8 cellular contexts compared by ENCODE assay signal in genomic region chr1:24413350-24414163, GRCh38. TPM values are rescaled to one million over a fixed set of nuclear protein-coding genes. Genes with fewer than 3 reads are reported as not detected.
A peak's percentile ranks its signal among the peaks of the same experiment; 100 is the strongest.
DNase-seq lines count a peak whose midpoint lies in the region; ATAC-seq and TF ChIP-seq lines count a peak whose summit lies in the region.

STPG1 (minus strand) TSS chr1:24413782; CDS start chr1:24401388, 12,394 bp downstream.

- no peaks in the 10 kb centered on the region for H3K79me2 ChIP-seq in neural cell (replicated peaks; ENCODE audit: insufficient read depth, low read length)

- H3K4me2 ChIP-seq in neural cell (ENCODE audit: low read length): no peak within 1 kb of the TSS

- no peak for ATAC-seq in GM21423 (IDR thresholded peaks at IDR 0.05; ENCODE audit: unreplicated experiment)

- no peak for TF ChIP-seq RAD21 in neural cell (conservative IDR thresholded peaks at IDR 0.05)

- peaks cover 71% of the 10 kb centered on the region for H3K4me1 ChIP-seq in SJSA1 (replicated peaks)
- H3K4me1 ChIP-seq in stomach: peaks cover 23 to 55% (median 42%) of the 10 kb centered on the region in 4 donors

- H2AFZ ChIP-seq in neural cell (ENCODE audit: low read depth, low read length): peak within 1 kb of the TSS; percentile 27

- TF ChIP-seq POLR2A in stomach (IDR thresholded peaks at IDR 0.05): no peak

- H3K27ac ChIP-seq in SJSA1 (peak within 1 kb of the TSS; percentile 96), neural cell (ENCODE audit: low read length) (no peak within 1 kb of the TSS), stomach (peak within 1 kb of the TSS; percentile 70 to 84 (median 78))

- H3K9me3 ChIP-seq in SJSA1 (replicated peaks) (no peaks in the 10 kb centered on the region), neural cell (ENCODE audit: low read length) (no peaks in the 10 kb centered on the region), stomach (no peaks in the 10 kb centered on the region)

- DNase-seq in GM06990 (ENCODE audit: extremely low read depth, insufficient read length): peak; percentile 75
- DNase-seq in LNCaP clone FGC (ENCODE audit: low read depth): peak; percentile 57
- peak; percentile 85 to 96 for DNase-seq in SJSA1 (ENCODE audit: low read depth in 1 of 2, low spot score in 2 of 2)
- DNase-seq in activated naive CD4-positive, alpha-beta T cell treated with Interleukin-2 at 50 U/mL for 16 hours: peak; percentile 78
- DNase-seq in foreskin melanocyte: peak; percentile 82
- peak; percentile 88 for DNase-seq in stomach

- TF ChIP-seq CTCF in GM06990 (IDR thresholded peaks at IDR 0.05; ENCODE audit: insufficient read depth, low read length, poor library complexity, severe bottlenecking): no peak
- 0 out of 2 replicates have a peak, but pooled peaks have one; percentile 1 for TF ChIP-seq CTCF in LNCaP clone FGC (IDR thresholded peaks at IDR 0.05; ENCODE audit: control insufficient read depth, extremely low read depth, insufficient read depth)
- no peak for TF ChIP-seq CTCF in neural cell (IDR thresholded peaks at IDR 0.05; ENCODE audit: poor library complexity, severe bottlenecking)
- TF ChIP-seq CTCF in stomach (IDR thresholded peaks at IDR 0.05): no peak

- H3K36me3 ChIP-seq in GM06990 (ENCODE audit: control insufficient read depth, insufficient read depth, low read length) (no peaks in the 10 kb centered on the region), SJSA1 (peaks cover 21% of the 10 kb centered on the region), neural cell (ENCODE audit: insufficient read depth, low read length) (no peaks in the 10 kb centered on the region), stomach (no peaks in the 10 kb centered on the region)

- H3K4me3 ChIP-seq in GM06990 (replicated peaks; ENCODE audit: low read depth, low read length) (peak within 1 kb of the TSS; percentile 64), LNCaP clone FGC (ENCODE audit: low read depth, low read length) (peak within 1 kb of the TSS; percentile 65), SJSA1 (peak within 1 kb of the TSS; percentile 73), neural cell (ENCODE audit: low read length) (peak within 1 kb of the TSS; percentile 65), stomach (peak within 1 kb of the TSS; percentile 60 to 88 (median 76))

- no peak within 1 kb of the TSS for H3K9ac ChIP-seq in neural cell (ENCODE audit: low read length)

- H3K9me2 ChIP-seq in neural cell (ENCODE audit: insufficient read depth, low read length): no peaks in the 10 kb centered on the region

- H4K20me1 ChIP-seq in neural cell (ENCODE audit: insufficient read depth): no peaks in the 10 kb centered on the region

- TF ChIP-seq EP300 in neural cell (conservative IDR thresholded peaks at IDR 0.05; ENCODE audit: poor library complexity, severe bottlenecking) (no peak), stomach (IDR thresholded peaks at IDR 0.05) (no peak)

- no peaks in the 10 kb centered on the region for H3F3A ChIP-seq in neural cell (ENCODE audit: insufficient read depth, low read length, poor library complexity, severe bottlenecking)

- intact Hi-C loops in stomach (cut with DNase I; ENCODE audit: low total_unique reads): no loop called here

- 3 to 7% (median 4%) methylated on average over 25 to 48 of the region's 48 CpGs for WGBS in stomach, 5 donors

- H3K27me3 ChIP-seq in GM06990 (replicated peaks; ENCODE audit: control insufficient read depth, insufficient read depth, low read length): no peaks in the 10 kb centered on the region
- H3K27me3 ChIP-seq in SJSA1 (replicated peaks): no peaks in the 10 kb centered on the region
- H3K27me3 ChIP-seq in neural cell (ENCODE audit: insufficient read depth, low read depth, low read length): peaks cover 7% of the 10 kb centered on the region
- H3K27me3 ChIP-seq in stomach: no peaks in the 10 kb centered on the region

TF ChIP-seq in neural cell, 6 proteins besides CTCF, POLR2A, EP300 and RAD21:
- TF ChIP-seq REST (IDR thresholded peaks at IDR 0.05; ENCODE audit: borderline replicate concordance): no peak
- no peak for TF ChIP-seq EZH2 (IDR thresholded peaks at IDR 0.05; ENCODE audit: borderline replicate concordance, insufficient read depth, low read length, poor library complexity, severe bottlenecking)
- TF ChIP-seq MXI1 (conservative IDR thresholded peaks at IDR 0.05; ENCODE audit: poor library complexity, severe bottlenecking): no peak
- no peak for TF ChIP-seq POLR2AphosphoS5 (IDR thresholded peaks at IDR 0.05)
- no peak for TF ChIP-seq TAF1 (IDR thresholded peaks at IDR 0.05; ENCODE audit: low read depth)
- TF ChIP-seq SMC3 (conservative IDR thresholded peaks at IDR 0.05; ENCODE audit: poor library complexity): no peak
TF ChIP-seq in neural cell: peak in this region for 0.

RNA-seq across cellular contexts. Expression of gene STPG1, which starts in this region (rescaled TPM):
- 16.5 and 17.5 TPM in 2 replicates for total RNA-seq in SJSA1 (2014; rRNA removed; shearing (Covaris generic))
- polyA plus RNA-seq in neural cell: 0.89 and 2.2 TPM in 2 replicates
- 1.6 and 2.2 TPM in 2 replicates for polyA minus RNA-seq in neural cell
- total RNA-seq in stomach: 10 to 100 TPM in 1 of 5 donors, 1 to 10 TPM in 2, under 1 TPM in 1, not detected in 1; 0.45 to 51.0 (median 6.6) TPM
- polyA plus RNA-seq in stomach: 1 to 10 TPM; 3.2 to 5.2 (median 3.7) TPM
